Comparison of ENCODE assay signal across 16 cellular contexts in genomic region chr14:56592746-56593544, GRCh38. TPM values are rescaled to one million over a fixed set of nuclear protein-coding genes. Genes with fewer than 3 reads are reported as not detected.
DNase-seq lines count a peak whose midpoint lies in the region; ATAC-seq and TF ChIP-seq lines count a peak whose summit lies in the region.
"Had no signal": no experiment of that assay in that cellular context is flagged by ENCODE, and none has a peak within 500 bp of the region (broad histone marks: within the 10 kb centered on the region; RNA-seq: fewer than 3 reads in every experiment).

No MANE protein-coding gene starts in this region.

- no peak for TF ChIP-seq EP300 in neural cell (conservative IDR thresholded peaks at IDR 0.05; ENCODE audit: poor library complexity, severe bottlenecking)

- no peaks in the 10 kb centered on the region for H4K20me1 ChIP-seq in neural cell (ENCODE audit: insufficient read depth)

- no peaks in the 10 kb centered on the region for H3K36me3 ChIP-seq in neural cell (ENCODE audit: insufficient read depth, low read length)

- no peak overlapping the region for H3K9ac ChIP-seq in neural cell (ENCODE audit: low read length)

- no peak overlapping the region for H2AFZ ChIP-seq in neural cell (ENCODE audit: low read depth, low read length)

- H3K4me3 ChIP-seq in neural cell (ENCODE audit: low read length) = no peak overlapping the region

- H3K27me3 ChIP-seq in neural cell (ENCODE audit: insufficient read depth, low read depth, low read length) = no peaks in the 10 kb centered on the region

- TF ChIP-seq RAD21 in neural cell (conservative IDR thresholded peaks at IDR 0.05) = no peak

- H3K9me3 ChIP-seq in neural cell (ENCODE audit: low read length) = no peaks in the 10 kb centered on the region

- ATAC-seq in HG02840 (IDR thresholded peaks at IDR 0.05; ENCODE audit: low FRiP score, unreplicated experiment) = no peak
- ATAC-seq: HCT116 had no signal

- no peaks in the 10 kb centered on the region for H3K79me2 ChIP-seq in neural cell (replicated peaks; ENCODE audit: insufficient read depth, low read length)

- TF ChIP-seq CTCF in neural cell (IDR thresholded peaks at IDR 0.05; ENCODE audit: poor library complexity, severe bottlenecking) = no peak

- H3K9me2 ChIP-seq in neural cell (ENCODE audit: insufficient read depth, low read length) = no peaks in the 10 kb centered on the region

- DNase-seq in COLO668 (lab: John Stamatoyannopoulos, UW; ENCODE audit: unreplicated experiment) = peak; percentile 23
- DNase-seq in NCI-H1048 (lab: John Stamatoyannopoulos, UW) = peak; percentile 79
- DNase-seq in glomerular visceral epithelial cell (ENCODE audit: extremely low spot score) = peak; percentile 22
- DNase-seq in T-helper 9 cell = no peak
- DNase-seq in activated naive CD4-positive, alpha-beta T cell treated with anti-CD3 and anti-CD28 coated beads, Interleukin-2, amount 50 U/mL, for 16 hours = no peak
- DNase-seq: ACHN; CD4-positive, alpha-beta T cell; EL; MV-4-11; NCI-H1436; NCI-H2081; NCI-H774; SHP77 treated with DMSO at 0.1 percent for 48 hours had no signal

- H3K4me2 ChIP-seq in neural cell (ENCODE audit: low read length) = no peak overlapping the region

- peak overlapping the region; percentile 88 for H3K27ac ChIP-seq in neural cell (ENCODE audit: low read length)

- peaks cover 2% of the 10 kb centered on the region for H3F3A ChIP-seq in neural cell (ENCODE audit: insufficient read depth, low read length, poor library complexity, severe bottlenecking)

TF ChIP-seq in neural cell, 6 proteins besides CTCF, POLR2A, EP300 and RAD21:
- no peak for TF ChIP-seq TAF1 (IDR thresholded peaks at IDR 0.05; ENCODE audit: low read depth)
- TF ChIP-seq, protein P1, sequence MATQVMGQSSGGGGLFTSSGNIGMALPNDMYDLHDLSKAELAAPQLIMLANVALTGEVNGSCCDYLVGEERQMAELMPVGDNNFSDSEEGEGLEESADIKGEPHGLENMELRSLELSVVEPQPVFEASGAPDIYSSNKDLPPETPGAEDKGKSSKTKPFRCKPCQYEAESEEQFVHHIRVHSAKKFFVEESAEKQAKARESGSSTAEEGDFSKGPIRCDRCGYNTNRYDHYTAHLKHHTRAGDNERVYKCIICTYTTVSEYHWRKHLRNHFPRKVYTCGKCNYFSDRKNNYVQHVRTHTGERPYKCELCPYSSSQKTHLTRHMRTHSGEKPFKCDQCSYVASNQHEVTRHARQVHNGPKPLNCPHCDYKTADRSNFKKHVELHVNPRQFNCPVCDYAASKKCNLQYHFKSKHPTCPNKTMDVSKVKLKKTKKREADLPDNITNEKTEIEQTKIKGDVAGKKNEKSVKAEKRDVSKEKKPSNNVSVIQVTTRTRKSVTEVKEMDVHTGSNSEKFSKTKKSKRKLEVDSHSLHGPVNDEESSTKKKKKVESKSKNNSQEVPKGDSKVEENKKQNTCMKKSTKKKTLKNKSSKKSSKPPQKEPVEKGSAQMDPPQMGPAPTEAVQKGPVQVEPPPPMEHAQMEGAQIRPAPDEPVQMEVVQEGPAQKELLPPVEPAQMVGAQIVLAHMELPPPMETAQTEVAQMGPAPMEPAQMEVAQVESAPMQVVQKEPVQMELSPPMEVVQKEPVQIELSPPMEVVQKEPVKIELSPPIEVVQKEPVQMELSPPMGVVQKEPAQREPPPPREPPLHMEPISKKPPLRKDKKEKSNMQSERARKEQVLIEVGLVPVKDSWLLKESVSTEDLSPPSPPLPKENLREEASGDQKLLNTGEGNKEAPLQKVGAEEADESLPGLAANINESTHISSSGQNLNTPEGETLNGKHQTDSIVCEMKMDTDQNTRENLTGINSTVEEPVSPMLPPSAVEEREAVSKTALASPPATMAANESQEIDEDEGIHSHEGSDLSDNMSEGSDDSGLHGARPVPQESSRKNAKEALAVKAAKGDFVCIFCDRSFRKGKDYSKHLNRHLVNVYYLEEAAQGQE (IDR thresholded peaks at IDR 0.05; ENCODE audit: borderline replicate concordance) = no peak
- TF ChIP-seq EZH2 (IDR thresholded peaks at IDR 0.05; ENCODE audit: borderline replicate concordance, insufficient read depth, low read length, poor library complexity, severe bottlenecking) = no peak
- TF ChIP-seq POLR2AphosphoS5 (IDR thresholded peaks at IDR 0.05) = no peak
- no peak for TF ChIP-seq SMC3 (conservative IDR thresholded peaks at IDR 0.05; ENCODE audit: poor library complexity)
- TF ChIP-seq MXI1 (conservative IDR thresholded peaks at IDR 0.05; ENCODE audit: poor library complexity, severe bottlenecking) = no peak

RNA-seq across cellular contexts. Expression of gene TMEM260, which starts 13.3 kb away (rescaled TPM):
- 56.0 and 67.0 TPM in 2 replicates for polyA plus RNA-seq in neural cell
- 48.7 and 60.8 TPM in 2 replicates for polyA minus RNA-seq in neural cell

Comparison
In these comparisons a context has a peak if more than half of its experiments do, and no peak if none do; other contexts are left out.
1. DNase-seq: peak in COLO668 (single experiment), NCI-H1048 (single experiment) and glomerular visceral epithelial cell (single experiment); none in T-helper 9 cell (single experiment) and activated naive CD4-positive, alpha-beta T cell treated with anti-CD3 and anti-CD28 coated beads, Interleukin-2, amount 50 U/mL, for 16 hours (single experiment).